In the genomic region with DNA sequence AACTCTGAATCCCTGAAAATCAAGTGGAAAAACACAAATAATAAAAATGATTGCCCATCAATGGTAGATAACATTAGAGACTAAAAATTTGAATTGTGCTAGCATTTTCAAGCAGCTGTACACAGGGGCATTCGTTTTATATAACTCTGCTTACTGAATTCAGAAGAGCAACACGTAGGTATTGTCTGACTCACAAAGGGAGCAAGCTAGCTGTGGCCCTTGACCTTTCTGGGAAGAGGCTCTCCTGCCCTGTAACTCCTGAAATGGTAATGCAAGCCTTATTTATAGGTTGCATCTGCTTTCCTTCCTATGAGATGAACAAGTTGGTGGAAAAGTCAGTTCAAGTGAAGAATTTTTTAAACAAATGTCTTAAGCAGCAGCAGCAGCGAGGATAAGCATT, we compare ENCODE assay signal across 1 cellular context.
TF ChIP-seq lines count a peak whose summit lies in the region.

No MANE protein-coding gene starts in this region.

TF ChIP-seq in GM23338, 12 proteins besides CTCF, POLR2A, EP300 and RAD21:
- TF ChIP-seq CREB1 (CRISPR knock-in tag; IDR thresholded peaks at IDR 0.05; ENCODE audit: low read depth) (no peak), ZNF462 (CRISPR knock-in tag; IDR thresholded peaks at IDR 0.05) (no peak), REST (IDR thresholded peaks at IDR 0.05; ENCODE audit: unreplicated experiment) (no peak), STAT1 (IDR thresholded peaks at IDR 0.05; ENCODE audit: unreplicated experiment) (no peak), ZNF331 (CRISPR knock-in tag; IDR thresholded peaks at IDR 0.05; ENCODE audit: low read depth) (no peak), ZNF114 (CRISPR knock-in tag; IDR thresholded peaks at IDR 0.05) (no peak), EZH2phosphoT487 (IDR thresholded peaks at IDR 0.05; ENCODE audit: unreplicated experiment) (no peak), JUNB (IDR thresholded peaks at IDR 0.05; ENCODE audit: unreplicated experiment) (no peak), ETS1 (IDR thresholded peaks at IDR 0.05) (no peak)
